In genomic region chr1:155049651-155050559, GRCh38 we compare ENCODE assay signal across 8 cellular contexts. TPM values are rescaled to one million over a fixed set of nuclear protein-coding genes. Genes with fewer than 3 reads are reported as not detected.
DNase-seq lines count a peak whose midpoint lies in the region; ATAC-seq and TF ChIP-seq lines count a peak whose summit lies in the region.

No MANE protein-coding gene starts in this region.

- peaks cover 4% of the 10 kb centered on the region for H3K36me3 Mint-ChIP-seq in activated naive CD4-positive, alpha-beta T cell treated with anti-CD3 and anti-CD28 coated beads for 36 hours (ENCODE audit: low read depth)
- H3K36me3 Mint-ChIP-seq in T-cell = no peaks in the 10 kb centered on the region

- H3K27ac Mint-ChIP-seq in activated naive CD4-positive, alpha-beta T cell treated with anti-CD3 and anti-CD28 coated beads for 36 hours = peak overlapping the region; percentile 32
- peak overlapping the region; percentile 39 to 74 for H3K27ac Mint-ChIP-seq in T-cell

- peaks cover 6 to 10% (median 9%) of the 10 kb centered on the region in 3 donors for H3K36me3 ChIP-seq in skeletal muscle tissue (ENCODE audit: control insufficient read depth in 3 of 3, insufficient read depth in 3 of 3, low read length in 3 of 3)

- intact Hi-C loops in activated naive CD4-positive, alpha-beta T cell treated with anti-CD3 and anti-CD28 coated beads for 36 hours (cut with micrococcal nuclease) = loop anchor here (1.0 to 2.0 kb wide), 2 partner anchors 33 to 76 kb away; partner anchors contain the start of gene CKS1B

- TF ChIP-seq CTCF in fibroblast of pulmonary artery (IDR thresholded peaks at IDR 0.05; ENCODE audit: low read length, missing control alignments) = no peak

- peaks cover 30% of the 10 kb centered on the region for H3K4me1 Mint-ChIP-seq in activated naive CD4-positive, alpha-beta T cell treated with anti-CD3 and anti-CD28 coated beads for 36 hours (ENCODE audit: low read depth)
- H3K4me1 Mint-ChIP-seq in T-cell = peaks cover 17 to 32% (median 24%) of the 10 kb centered on the region in 3 donors

- no peaks in the 10 kb centered on the region for H3K27me3 Mint-ChIP-seq in activated naive CD4-positive, alpha-beta T cell treated with anti-CD3 and anti-CD28 coated beads for 36 hours (ENCODE audit: low read depth)
- H3K27me3 Mint-ChIP-seq in T-cell = no peaks in the 10 kb centered on the region

- no peaks in the 10 kb centered on the region for H3K9me3 Mint-ChIP-seq in activated naive CD4-positive, alpha-beta T cell treated with anti-CD3 and anti-CD28 coated beads for 36 hours
- H3K9me3 Mint-ChIP-seq in T-cell = no peaks in the 10 kb centered on the region

- H3K27me3 ChIP-seq in skeletal muscle tissue (ENCODE audit: control insufficient read depth in 3 of 3, insufficient read depth in 3 of 3, low read length in 3 of 3) = no peaks in the 10 kb centered on the region

- DNase-seq in activated naive CD4-positive, alpha-beta T cell treated with anti-CD3 and anti-CD28 coated beads for 36 hours = no peak
- no peak for DNase-seq in activated naive CD4-positive, alpha-beta T cell treated with anti-CD3 and anti-CD28 coated beads, Interleukin-2, amount 50 U/mL, for 16 hours
- no peak for DNase-seq in T-cell
- DNase-seq in fibroblast of pulmonary artery (ENCODE audit: low read depth) = peak; percentile 47
- DNase-seq in SW480 (ENCODE audit: low spot score) = no peak
- no peak for DNase-seq in stimulated activated CD4-positive, alpha-beta T cell treated with anti-CD3 and anti-CD28 coated beads, Interleukin-4, amount 100 ng/mL, for 1 hour

- no peak for ATAC-seq in T-cell (replicated peaks in 1 of 4)
- ATAC-seq in HG02840 (IDR thresholded peaks at IDR 0.05; ENCODE audit: low FRiP score, unreplicated experiment) = no peak

- H3K4me3 ChIP-seq in fibroblast of pulmonary artery (replicated peaks; ENCODE audit: low read depth, low read length) = peak overlapping the region; percentile 70
- peak overlapping the region; percentile 70 to 87 (median 86) for H3K4me3 ChIP-seq in skeletal muscle tissue (ENCODE audit: low read length in 3 of 3)

- CTCF ChIA-PET in activated naive CD4-positive, alpha-beta T cell treated with anti-CD3 and anti-CD28 coated beads for 36 hours (lab: Charles Lee) = interaction anchor here (0.7 to 11.4 kb wide), 13 partner anchors 9 to 1075 kb away, joined by 3 to 197 read pairs (median 4); partner anchors contain the start of gene EFNA4
- CTCF ChIA-PET in T-cell (lab: Charles Lee) = interaction anchor here (0.6 to 1.6 kb wide), 9 partner anchors 10 to 1153 kb away, joined by 3 to 6 read pairs (median 3); partner anchors contain the start of genes FLAD1 (in 1 of the 2) and KRTCAP2 (in 1 of the 2)

- peaks cover 35 to 66% (median 56%) of the 10 kb centered on the region in 3 donors for H3K4me1 ChIP-seq in skeletal muscle tissue (ENCODE audit: control insufficient read depth in 3 of 3, insufficient read depth in 3 of 3, low read length in 3 of 3)

- H3K9me3 ChIP-seq in skeletal muscle tissue (ENCODE audit: control insufficient read depth in 3 of 3, low read length in 3 of 3) = no peaks in the 10 kb centered on the region

- POLR2A ChIA-PET in T-cell (lab: Charles Lee) = no interaction called here

- H3K27ac ChIP-seq in skeletal muscle tissue (ENCODE audit: low read depth, low read length) = peak overlapping the region; percentile 75

- H3K9ac ChIP-seq in skeletal muscle tissue (ENCODE audit: low read depth in 1 of 3, low read length in 3 of 3) = peak overlapping the region; percentile 76 to 91 (median 84)

- peak overlapping the region; percentile 84 for H3K4me3 Mint-ChIP-seq in activated naive CD4-positive, alpha-beta T cell treated with anti-CD3 and anti-CD28 coated beads for 36 hours
- H3K4me3 Mint-ChIP-seq in T-cell = peak overlapping the region; percentile 79 to 88 (median 85)

RNA-seq across cellular contexts. Expression of gene ADAM15, which starts 1.2 kb away (rescaled TPM):
- total RNA-seq in activated naive CD4-positive, alpha-beta T cell treated with anti-CD3 and anti-CD28 coated beads for 36 hours = 10 to 100 TPM; 53.8 to 55.8 TPM
- total RNA-seq in T-cell = 10 to 100 TPM; 17.3 to 53.0 (median 37.2) TPM
- 33.9 TPM for total RNA-seq in skeletal muscle tissue

RNA-seq across cellular contexts. Expression of gene EFNA4, which starts 13.6 kb away (rescaled TPM):
- total RNA-seq in activated naive CD4-positive, alpha-beta T cell treated with anti-CD3 and anti-CD28 coated beads for 36 hours = 1 to 10 TPM; 3.3 to 4.5 TPM
- 1 to 10 TPM; 3.1 to 7.8 (median 6.6) TPM for total RNA-seq in T-cell
- total RNA-seq in skeletal muscle tissue = 3.7 TPM

RNA-seq across cellular contexts. Expression of gene DCST1, which starts 16.3 kb away (rescaled TPM):
- total RNA-seq in activated naive CD4-positive, alpha-beta T cell treated with anti-CD3 and anti-CD28 coated beads for 36 hours = not detected
- total RNA-seq in T-cell (under 1 TPM in 3 of 5 donors, not detected in 2; 0.30 to 0.58 (median 0.54) TPM), skeletal muscle tissue (not detected)

RNA-seq across cellular contexts. Expression of gene DCST2, which starts 16.3 kb away (rescaled TPM):
- total RNA-seq in activated naive CD4-positive, alpha-beta T cell treated with anti-CD3 and anti-CD28 coated beads for 36 hours = 1 to 10 TPM; 1.1 to 1.5 TPM
- total RNA-seq in T-cell = 1 to 10 TPM; 1.1 to 2.6 (median 1.6) TPM
- total RNA-seq in skeletal muscle tissue = not detected

RNA-seq across cellular contexts. Expression of gene EFNA3, which starts 28.7 kb away (rescaled TPM):
- total RNA-seq in activated naive CD4-positive, alpha-beta T cell treated with anti-CD3 and anti-CD28 coated beads for 36 hours = 1 to 10 TPM; 1.3 to 2.5 TPM
- 1 to 10 TPM in 3 of 5 donors, under 1 TPM in 1, not detected in 1; 0.68 to 2.6 (median 2.3) TPM for total RNA-seq in T-cell
- total RNA-seq in skeletal muscle tissue = 0.52 TPM
